In the genomic region with DNA sequence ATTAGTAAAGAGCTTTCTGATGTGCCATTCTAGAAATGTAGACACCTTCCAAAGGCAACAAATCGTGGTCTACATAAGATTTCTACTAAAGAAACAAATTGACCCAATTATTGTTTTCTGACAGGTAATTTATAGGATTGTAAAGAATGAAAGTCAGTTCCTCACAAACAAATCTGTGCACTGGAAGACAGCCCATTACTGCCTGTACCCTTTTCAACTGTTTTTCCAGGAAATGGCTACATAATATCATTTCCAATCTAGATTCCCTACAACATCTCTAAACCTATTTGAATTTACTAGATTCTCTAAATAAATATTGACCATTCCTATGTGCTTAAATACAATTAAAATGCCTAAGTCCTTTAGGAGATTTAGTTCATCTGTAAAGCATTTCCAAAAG, we compare ENCODE assay signal across 22 cellular contexts.
"Had no signal": no experiment of that assay in that cellular context is flagged by ENCODE, and none has a peak within 500 bp of the region (broad histone marks: within the 10 kb centered on the region; RNA-seq: fewer than 3 reads in every experiment).

No MANE protein-coding gene starts in this region.

- DNase-seq: dermis blood vessel endothelial cell; dorsolateral prefrontal cortex; effector CD4-positive, alpha-beta T cell; effector memory CD4-positive, alpha-beta T cell; foreskin keratinocyte; heart left ventricle; hypothalamus; immature natural killer cell; islet precursor cell; kidney; kidney glomerular epithelial cell; left colon; left ventricle myocardium inferior; lower lobe of right lung; mesenchymal stem cell; midbrain; naive thymus-derived CD4-positive, alpha-beta T cell had no signal

- H2AFZ ChIP-seq: hepatocyte had no signal

- H3K4me1 ChIP-seq: esophagus muscularis mucosa, foreskin keratinocyte, gastroesophageal sphincter, heart left ventricle, left ventricle myocardium inferior, lower lobe of right lung had no signal

- H3K27me3 ChIP-seq: dorsolateral prefrontal cortex, esophagus muscularis mucosa, foreskin keratinocyte, gastroesophageal sphincter, heart left ventricle, hepatocyte had no signal

- H3K27ac ChIP-seq: coronary artery, dorsolateral prefrontal cortex, esophagus muscularis mucosa, foreskin keratinocyte, gastroesophageal sphincter, heart left ventricle, hepatocyte, left ventricle myocardium inferior, lower lobe of right lung had no signal

- H3K4me3 ChIP-seq: coronary artery, dorsolateral prefrontal cortex, esophagus muscularis mucosa, gastroesophageal sphincter, heart left ventricle, hepatocyte, left ventricle myocardium inferior, lower lobe of right lung had no signal

- H3K36me3 ChIP-seq: esophagus muscularis mucosa, gastroesophageal sphincter, heart left ventricle, left ventricle myocardium inferior, lower lobe of right lung had no signal

- H3K4me2 ChIP-seq: hepatocyte had no signal

- H3K9me3 ChIP-seq: esophagus muscularis mucosa, gastroesophageal sphincter, left ventricle myocardium inferior, lower lobe of right lung had no signal

- H3K79me2 ChIP-seq: hepatocyte had no signal

- ATAC-seq: foreskin keratinocyte; gastroesophageal sphincter; heart left ventricle; left colon; left lobe of liver; lower lobe of right lung; naive thymus-derived CD4-positive, alpha-beta T cell had no signal
